ENCODE assay signal across 15 cellular contexts in genomic region chr11:71446150-71446549, GRCh38. TPM values are rescaled to one million over a fixed set of nuclear protein-coding genes. Genes with fewer than 3 reads are reported as not detected.
DNase-seq lines count a peak whose midpoint lies in the region; ATAC-seq and TF ChIP-seq lines count a peak whose summit lies in the region.
"Had no signal": no experiment of that assay in that cellular context is flagged by ENCODE, and none has a peak within 500 bp of the region (broad histone marks: within the 10 kb centered on the region; RNA-seq: fewer than 3 reads in every experiment).

No MANE protein-coding gene starts in this region.

- peaks cover 16% of the 10 kb centered on the region; the same call in 1 of the 2 replicates for H3F3A ChIP-seq in SU-DHL-6 (ENCODE audit: insufficient read depth)

- H3K36me3 ChIP-seq in SU-DHL-6 (ENCODE audit: low read length) = peaks cover 12% of the 10 kb centered on the region

- no peaks in the 10 kb centered on the region for H3K27me3 ChIP-seq in SU-DHL-6 (ENCODE audit: low read length)
- H3K27me3 ChIP-seq: sigmoid colon, SJCRH30 had no signal

- peaks cover 31% of the 10 kb centered on the region for H3K4me1 Mint-ChIP-seq in activated naive CD8-positive, alpha-beta T cell (ENCODE audit: low read depth)
- H3K4me1 Mint-ChIP-seq in activated naive CD8-positive, alpha-beta T cell treated with anti-CD3 and anti-CD28 coated beads, Interleukin-2, amount 50 U/mL, for 24 hours = peaks cover 39% of the 10 kb centered on the region
- H3K4me1 Mint-ChIP-seq in glutamatergic neuron (ENCODE audit: low read depth, unreplicated experiment) = peaks cover 19% of the 10 kb centered on the region
- peaks cover 27 to 43% of the 10 kb centered on the region in 2 donors for H3K4me1 Mint-ChIP-seq in stimulated activated naive B cell treated with anti-CD40 and anti-IgM and Interleukin-4, amounts not matched to agents 10 μg/mL and 1 μg/mL and 100 μg/mL, for 72 hours

- peak overlapping the region; percentile 83 for H3K4me2 ChIP-seq in SU-DHL-6 (ENCODE audit: low read depth, low read length, poor library complexity, severe bottlenecking)

- no peaks in the 10 kb centered on the region for H3K9me2 ChIP-seq in SU-DHL-6 (replicated peaks; ENCODE audit: insufficient read depth, low read length)

- ATAC-seq in activated naive CD8-positive, alpha-beta T cell treated with anti-CD3 and anti-CD28 coated beads, Interleukin-2, amount 50 U/mL, for 24 hours = no peak
- no peak for ATAC-seq in stimulated activated naive B cell treated with anti-CD40 and anti-IgM and Interleukin-4, amounts not matched to agents 10 μg/mL and 1 μg/mL and 100 μg/mL, for 72 hours (replicated peaks)
- ATAC-seq in HG02571 (IDR thresholded peaks at IDR 0.05; ENCODE audit: unreplicated experiment) = no peak

- H2AFZ ChIP-seq in SU-DHL-6 (ENCODE audit: low read depth, low read length, severe bottlenecking) = no peak overlapping the region

- no peaks in the 10 kb centered on the region for H4K20me1 ChIP-seq in SU-DHL-6 (ENCODE audit: low read depth, low read length)

- H3K9me3 Mint-ChIP-seq in activated naive CD8-positive, alpha-beta T cell (ENCODE audit: low read depth) = peaks cover 7% of the 10 kb centered on the region
- H3K9me3 Mint-ChIP-seq in activated naive CD8-positive, alpha-beta T cell treated with anti-CD3 and anti-CD28 coated beads, Interleukin-2, amount 50 U/mL, for 24 hours = peaks cover 8% of the 10 kb centered on the region
- H3K9me3 Mint-ChIP-seq in glutamatergic neuron (ENCODE audit: unreplicated experiment) = peaks cover 11% of the 10 kb centered on the region
- H3K9me3 Mint-ChIP-seq in stimulated activated naive B cell treated with anti-CD40 and anti-IgM and Interleukin-4, amounts not matched to agents 10 μg/mL and 1 μg/mL and 100 μg/mL, for 72 hours = peaks cover 3 to 6% of the 10 kb centered on the region in 2 donors

- H3K9ac ChIP-seq in SU-DHL-6 (ENCODE audit: low read length) = no peak overlapping the region

- TF ChIP-seq CTCF in SU-DHL-6 (IDR thresholded peaks at IDR 0.05; ENCODE audit: insufficient read depth, low read length, poor library complexity, severe bottlenecking) (no peak), glutamatergic neuron (IDR thresholded peaks at IDR 0.05; ENCODE audit: partially characterized antibody, unreplicated experiment) (no peak)

- H3K79me2 ChIP-seq in SU-DHL-6 (ENCODE audit: insufficient read depth, low read length) = peaks cover 18% of the 10 kb centered on the region; the same call in 1 of the 2 replicates

- DNase-seq in activated naive CD8-positive, alpha-beta T cell treated with anti-CD3 and anti-CD28 coated beads, Interleukin-2, amount 50 U/mL, for 24 hours = no peak
- no peak for DNase-seq in glutamatergic neuron
- DNase-seq in stimulated activated naive B cell treated with anti-CD40 and anti-IgM and Interleukin-4, amounts not matched to agents 10 μg/mL and 1 μg/mL and 100 μg/mL, for 72 hours = no peak
- DNase-seq in DMS 273 treated with DMSO at 0.1 percent for 48 hours (lab: John Stamatoyannopoulos, UW) = no peak
- no peak for DNase-seq in LoVo (ENCODE audit: low spot score)
- DNase-seq: activated CD4-positive, alpha-beta T cell treated with anti-CD3 and anti-CD28 coated beads, Interleukin-2, amount 50 U/mL, for 4 hours; aorta; COR-L47; hippocampal formation; NCI-H526 treated with DMSO at 0.1 percent for 48 hours; SJCRH30 had no signal

- H3K36me3 Mint-ChIP-seq in activated naive CD8-positive, alpha-beta T cell = peaks cover 17% of the 10 kb centered on the region
- H3K36me3 Mint-ChIP-seq in activated naive CD8-positive, alpha-beta T cell treated with anti-CD3 and anti-CD28 coated beads, Interleukin-2, amount 50 U/mL, for 24 hours (ENCODE audit: low read depth) = peaks cover 46% of the 10 kb centered on the region
- H3K36me3 Mint-ChIP-seq in glutamatergic neuron (ENCODE audit: unreplicated experiment) = peaks cover 18% of the 10 kb centered on the region
- peaks cover 52 to 62% of the 10 kb centered on the region in 2 donors for H3K36me3 Mint-ChIP-seq in stimulated activated naive B cell treated with anti-CD40 and anti-IgM and Interleukin-4, amounts not matched to agents 10 μg/mL and 1 μg/mL and 100 μg/mL, for 72 hours

- no peak overlapping the region for H3K27ac ChIP-seq in SU-DHL-6 (ENCODE audit: low read depth, low read length)
- H3K27ac ChIP-seq: sigmoid colon, SJCRH30 had no signal

- H3K9me3 ChIP-seq in SU-DHL-6 (ENCODE audit: insufficient read depth, low read length) = no peaks in the 10 kb centered on the region
- H3K9me3 ChIP-seq: sigmoid colon had no signal

- H3K4me3 Mint-ChIP-seq in activated naive CD8-positive, alpha-beta T cell = peak overlapping the region; percentile 93
- no peak overlapping the region for H3K4me3 Mint-ChIP-seq in activated naive CD8-positive, alpha-beta T cell treated with anti-CD3 and anti-CD28 coated beads, Interleukin-2, amount 50 U/mL, for 24 hours
- peak overlapping the region; percentile 91 for H3K4me3 Mint-ChIP-seq in glutamatergic neuron (ENCODE audit: unreplicated experiment)
- H3K4me3 Mint-ChIP-seq in stimulated activated naive B cell treated with anti-CD40 and anti-IgM and Interleukin-4, amounts not matched to agents 10 μg/mL and 1 μg/mL and 100 μg/mL, for 72 hours = peak overlapping the region; percentile 44 to 48

- H3K27me3 Mint-ChIP-seq in activated naive CD8-positive, alpha-beta T cell = no peaks in the 10 kb centered on the region
- no peaks in the 10 kb centered on the region for H3K27me3 Mint-ChIP-seq in activated naive CD8-positive, alpha-beta T cell treated with anti-CD3 and anti-CD28 coated beads, Interleukin-2, amount 50 U/mL, for 24 hours
- peaks cover 8% of the 10 kb centered on the region for H3K27me3 Mint-ChIP-seq in glutamatergic neuron (ENCODE audit: unreplicated experiment)
- H3K27me3 Mint-ChIP-seq in stimulated activated naive B cell treated with anti-CD40 and anti-IgM and Interleukin-4, amounts not matched to agents 10 μg/mL and 1 μg/mL and 100 μg/mL, for 72 hours = no peaks in the 10 kb centered on the region

- H3K4me3 ChIP-seq in SU-DHL-6 (ENCODE audit: insufficient read depth, low read length, poor library complexity, severe bottlenecking) = no peak overlapping the region
- H3K4me3 ChIP-seq: sigmoid colon, SJCRH30 had no signal

- H3K27ac Mint-ChIP-seq in activated naive CD8-positive, alpha-beta T cell = no peak overlapping the region
- H3K27ac Mint-ChIP-seq in activated naive CD8-positive, alpha-beta T cell treated with anti-CD3 and anti-CD28 coated beads, Interleukin-2, amount 50 U/mL, for 24 hours = no peak overlapping the region
- no peak overlapping the region for H3K27ac Mint-ChIP-seq in glutamatergic neuron (ENCODE audit: unreplicated experiment)
- no peak overlapping the region for H3K27ac Mint-ChIP-seq in stimulated activated naive B cell treated with anti-CD40 and anti-IgM and Interleukin-4, amounts not matched to agents 10 μg/mL and 1 μg/mL and 100 μg/mL, for 72 hours

RNA-seq across cellular contexts. Expression of gene DHCR7, which starts 2.0 kb away (rescaled TPM):
- total RNA-seq in glutamatergic neuron (ENCODE audit: unreplicated experiment) = 145 TPM

RNA-seq across cellular contexts. Expression of gene NADSYN1, which starts 6.9 kb away (rescaled TPM):
- 78.2 TPM for total RNA-seq in glutamatergic neuron (ENCODE audit: unreplicated experiment)
